ENCODE assay signal across 6 cellular contexts in genomic region chr15:33524274-33524673, GRCh38.
"Had no signal": no experiment of that assay in that cellular context is flagged by ENCODE, and none has a peak within 500 bp of the region (broad histone marks: within the 10 kb centered on the region; RNA-seq: fewer than 3 reads in every experiment).

No MANE protein-coding gene starts in this region.

- DNase-seq: H9, HCEC 1CT, HFFc6, IMR-90 had no signal

- ATAC-seq: GM23338, K562 had no signal

- H2AFZ ChIP-seq: GM23338 had no signal

- H3K4me2 ChIP-seq: GM23338 had no signal

- H3K4me3 ChIP-seq: GM23338, K562 had no signal
